Comparison of ENCODE assay signal across 20 cellular contexts in the genomic region with DNA sequence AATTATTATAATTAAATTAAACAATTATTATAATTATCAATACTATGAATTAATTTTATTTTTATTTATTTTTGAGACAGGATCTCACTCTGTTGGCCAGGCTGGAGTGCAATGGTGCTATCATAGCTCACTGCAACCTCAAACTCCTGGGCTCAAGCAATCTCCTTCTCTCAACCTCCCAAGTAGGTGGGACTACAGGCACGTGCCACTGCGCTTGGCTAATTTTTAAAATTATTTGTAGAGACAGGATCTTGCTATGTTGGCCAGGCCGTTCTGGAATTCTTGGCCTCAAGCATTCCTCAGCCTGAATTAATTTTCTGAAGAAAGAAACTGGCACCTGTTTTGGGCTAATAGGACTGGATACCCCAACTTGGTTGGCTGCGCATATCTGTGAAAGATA.
"Had no signal": no experiment of that assay in that cellular context is flagged by ENCODE, and none has a peak within 500 bp of the region (broad histone marks: within the 10 kb centered on the region; RNA-seq: fewer than 3 reads in every experiment).

No MANE protein-coding gene starts in this region.

- DNase-seq: colonic mucosa; dermis blood vessel endothelial cell; foreskin keratinocyte; head of caudate nucleus; kidney; left cardiac atrium; left ventricle myocardium inferior; lower lobe of right lung; posterior cingulate gyrus; stimulated activated CD4-positive, alpha-beta T cell treated with anti-CD3 and anti-CD28 coated beads, Interleukin-2, amount 100 ng/mL, for 24 hours; stimulated activated CD4-positive, alpha-beta T cell treated with anti-CD3 and anti-CD28 coated beads, Interleukin-4, amount 100 ng/mL, for 4 hours; stimulated activated naive B cell treated with anti-CD40 and anti-IgM and Interleukin-4, amounts not matched to agents 10 μg/mL and 1 μg/mL and 100 μg/mL, for 72 hours; stimulated activated naive CD8-positive, alpha-beta T cell treated with anti-CD3 and anti-CD28 coated beads, Interleukin-15, amount 100 ng/mL, for 72 hours; substantia nigra; uterus had no signal

- H3K27me3 Mint-ChIP-seq: memory B cell; stimulated activated naive B cell treated with anti-CD40 and anti-IgM and Interleukin-4, amounts not matched to agents 10 μg/mL and 1 μg/mL and 100 μg/mL, for 72 hours; stimulated activated naive CD8-positive, alpha-beta T cell treated with anti-CD3 and anti-CD28 coated beads, Interleukin-15, amount 100 ng/mL, for 72 hours; type B pancreatic cell had no signal

- FAIRE-seq: kidney had no signal

- H3K4me3 ChIP-seq: colonic mucosa, hepatocyte, left ventricle myocardium inferior, lower lobe of right lung, uterus had no signal

- H2AFZ ChIP-seq: hepatocyte had no signal

- H3K36me3 ChIP-seq: colonic mucosa, uterus had no signal

- H3K4me2 ChIP-seq: hepatocyte had no signal

- H3K27ac ChIP-seq: colonic mucosa, foreskin keratinocyte, hepatocyte, left ventricle myocardium inferior, uterus had no signal

- H3K4me1 ChIP-seq: colonic mucosa had no signal

- H3K4me3 Mint-ChIP-seq: memory B cell; mesothelial cell of epicardium; stimulated activated naive B cell treated with anti-CD40 and anti-IgM and Interleukin-4, amounts not matched to agents 10 μg/mL and 1 μg/mL and 100 μg/mL, for 72 hours; stimulated activated naive CD8-positive, alpha-beta T cell treated with anti-CD3 and anti-CD28 coated beads, Interleukin-15, amount 100 ng/mL, for 72 hours; type B pancreatic cell had no signal

- H3K9me3 ChIP-seq: colonic mucosa, left ventricle myocardium inferior, lower lobe of right lung, uterus had no signal

- ATAC-seq: foreskin keratinocyte; left cardiac atrium; lower lobe of right lung; sciatic nerve; stimulated activated naive B cell treated with anti-CD40 and anti-IgM and Interleukin-4, amounts not matched to agents 10 μg/mL and 1 μg/mL and 100 μg/mL, for 72 hours; stimulated activated naive CD8-positive, alpha-beta T cell treated with anti-CD3 and anti-CD28 coated beads, Interleukin-15, amount 100 ng/mL, for 72 hours had no signal

- H3K9me3 Mint-ChIP-seq: memory B cell; mesothelial cell of epicardium; stimulated activated naive B cell treated with anti-CD40 and anti-IgM and Interleukin-4, amounts not matched to agents 10 μg/mL and 1 μg/mL and 100 μg/mL, for 72 hours; stimulated activated naive CD8-positive, alpha-beta T cell treated with anti-CD3 and anti-CD28 coated beads, Interleukin-15, amount 100 ng/mL, for 72 hours; type B pancreatic cell had no signal

- H3K27ac Mint-ChIP-seq: memory B cell; mesothelial cell of epicardium; stimulated activated naive CD8-positive, alpha-beta T cell treated with anti-CD3 and anti-CD28 coated beads, Interleukin-15, amount 100 ng/mL, for 72 hours; type B pancreatic cell had no signal

- H3K27me3 ChIP-seq: colonic mucosa, foreskin keratinocyte, hepatocyte, uterus had no signal
